ENCODE assay signal across 8 cellular contexts in genomic region chr12:25250744-25251730, GRCh38. TPM values are rescaled to one million over a fixed set of nuclear protein-coding genes. Genes with fewer than 3 reads are reported as not detected.
DNase-seq lines count a peak whose midpoint lies in the region; ATAC-seq, FAIRE-seq and TF ChIP-seq lines count a peak whose summit lies in the region.

Gene KRAS (minus strand): TSS chr12:25250929.

- intact Hi-C loops in esophagus squamous epithelium (cut with DNase I): no loop called here

- no peak for FAIRE-seq in RCC 7860 (lab: Jason Lieb, UNC)

- H3K9me3 Mint-ChIP-seq in activated T-cell treated with anti-CD3 and anti-CD28 coated beads, Interleukin-2, amount 50 U/mL, for 72 hours: no peaks in the 10 kb centered on the region

- WGBS in esophagus squamous epithelium, 2 donors: 2 to 3% methylated on average over 7 to 28 of the region's 105 CpGs

- H3K36me3 Mint-ChIP-seq in activated T-cell treated with anti-CD3 and anti-CD28 coated beads, Interleukin-2, amount 50 U/mL, for 72 hours (ENCODE audit: insufficient read depth in 2 of 2): peaks cover 9 to 10% of the 10 kb centered on the region in 2 donors

- H3K27ac ChIP-seq in KOPT-K1 (ENCODE audit: low read depth, low read length, poor library complexity, severe bottlenecking) (peak within 1 kb of the TSS; percentile 69), esophagus squamous epithelium (peak within 1 kb of the TSS; percentile 94 to 99 (median 96))

- no peaks in the 10 kb centered on the region for H3K27me3 ChIP-seq in esophagus squamous epithelium

- peaks cover 28% of the 10 kb centered on the region for H3K27me3 Mint-ChIP-seq in activated T-cell treated with anti-CD3 and anti-CD28 coated beads, Interleukin-2, amount 50 U/mL, for 72 hours (ENCODE audit: low read depth)

- H3K27ac Mint-ChIP-seq in activated T-cell treated with anti-CD3 and anti-CD28 coated beads, Interleukin-2, amount 50 U/mL, for 72 hours: peak within 1 kb of the TSS; percentile 96

- TF ChIP-seq CTCF in esophagus squamous epithelium (IDR thresholded peaks at IDR 0.05): peak in 1 of 6 experiments; percentile 11

- peak within 1 kb of the TSS; percentile 87 to 94 for H3K4me3 Mint-ChIP-seq in activated T-cell treated with anti-CD3 and anti-CD28 coated beads, Interleukin-2, amount 50 U/mL, for 72 hours

- H3K9me3 ChIP-seq in KOPT-K1 (ENCODE audit: insufficient read depth, low read length, poor library complexity, severe bottlenecking) (no peaks in the 10 kb centered on the region), esophagus squamous epithelium (no peaks in the 10 kb centered on the region)

- H3K4me1 ChIP-seq in esophagus squamous epithelium: peaks cover 4 to 32% (median 6%) of the 10 kb centered on the region in 3 donors

- peak; percentile 78 for ATAC-seq in GM21825 (IDR thresholded peaks at IDR 0.05; ENCODE audit: unreplicated experiment)
- peak; percentile 87 to 89 for ATAC-seq in activated T-cell treated with anti-CD3 and anti-CD28 coated beads, Interleukin-2, amount 50 U/mL, for 72 hours (replicated peaks in 1 of 2)

- H3K4me1 Mint-ChIP-seq in activated T-cell treated with anti-CD3 and anti-CD28 coated beads, Interleukin-2, amount 50 U/mL, for 72 hours (ENCODE audit: low read depth): peaks cover 31% of the 10 kb centered on the region

- DNase-seq in DMS79 treated with DMSO at 0.1 percent for 48 hours (lab: John Stamatoyannopoulos, UW): peak; percentile 93
- DNase-seq in RCC 7860 (ENCODE audit: low spot score): peak; percentile 88
- DNase-seq in activated T-cell treated with anti-CD3 and anti-CD28 coated beads, Interleukin-2, amount 50 U/mL, for 72 hours: peak; percentile 92 to 94
- DNase-seq in esophagus squamous epithelium (lab: John Stamatoyannopoulos, UW): peak; percentile 85
- peak; percentile 98 for DNase-seq in myocyte (ENCODE audit: low read depth)
- peak; percentile 83 to 90 for DNase-seq in stimulated activated CD8-positive, alpha-beta memory T cell treated with anti-CD3 and anti-CD28 coated beads, Interleukin-7, amount 100 ng/mL, for 4 hours (ENCODE audit: low read depth in 2 of 2)

- peak in 3 of 4 donors; percentile 61 to 97 (median 86) for TF ChIP-seq POLR2A in esophagus squamous epithelium (IDR thresholded peaks at IDR 0.05)

- no peaks in the 10 kb centered on the region; the same call in 1 of the 2 replicates for H3K36me3 ChIP-seq in KOPT-K1 (ENCODE audit: insufficient read depth, low read length)
- H3K36me3 ChIP-seq in esophagus squamous epithelium: no peaks in the 10 kb centered on the region

- peak within 1 kb of the TSS; percentile 73 to 99 (median 94) for H3K4me3 ChIP-seq in esophagus squamous epithelium

RNA-seq across cellular contexts. Expression of gene KRAS, which starts in this region (rescaled TPM):
- 10 to 100 TPM; 29.0 to 34.4 TPM for total RNA-seq in activated T-cell treated with anti-CD3 and anti-CD28 coated beads, Interleukin-2, amount 50 U/mL, for 72 hours
- total RNA-seq in esophagus squamous epithelium (10 to 100 TPM; 17.4 to 27.5 (median 19.2) TPM), myocyte (5.6 and 7.4 TPM in 2 replicates)
- 5.5 TPM for polyA plus RNA-seq in myocyte (2012)

Comparison
In these comparisons a context has a peak if more than half of its experiments do, and no peak if none do; other contexts are left out.
1. Peak in every context shown above with its lines: DNase-seq, ATAC-seq, H3K4me3 ChIP-seq and H3K27ac ChIP-seq.